Comparison of ENCODE assay signal across 20 cellular contexts in genomic region chr2:159941729-159942128, GRCh38. TPM values are rescaled to one million over a fixed set of nuclear protein-coding genes. Genes with fewer than 3 reads are reported as not detected.
"Had no signal": no experiment of that assay in that cellular context is flagged by ENCODE, and none has a peak within 500 bp of the region (broad histone marks: within the 10 kb centered on the region; RNA-seq: fewer than 3 reads in every experiment).

No MANE protein-coding gene starts in this region.

- H3K9me3 ChIP-seq: colonic mucosa, esophagus muscularis mucosa, pancreas, right lobe of liver, thoracic aorta, tibial nerve, upper lobe of left lung had no signal

- FAIRE-seq: frontal cortex, keratinocyte, pancreas, urothelium cell line had no signal

- H3K36me3 ChIP-seq: colonic mucosa, esophagus muscularis mucosa, pancreas, right lobe of liver, thoracic aorta, tibial nerve, upper lobe of left lung had no signal

- H3K27me3 ChIP-seq: colonic mucosa, esophagus muscularis mucosa, pancreas, right lobe of liver, tibial nerve, upper lobe of left lung had no signal

- H3K4me3 ChIP-seq: colonic mucosa, esophagus muscularis mucosa, lung, pancreas, right lobe of liver, thoracic aorta, tibial nerve, upper lobe of left lung had no signal

- H3K27ac ChIP-seq: colonic mucosa, esophagus muscularis mucosa, pancreas, right lobe of liver, thoracic aorta, tibial nerve, upper lobe of left lung had no signal

- H3K4me1 ChIP-seq: colonic mucosa, esophagus muscularis mucosa, pancreas, right lobe of liver had no signal

- ATAC-seq: natural killer cell; pancreas; right lobe of liver; stimulated activated naive B cell treated with anti-CD40 and anti-IgM and Interleukin-4, amounts not matched to agents 10 μg/mL and 1 μg/mL and 100 μg/mL, for 72 hours had no signal

- DNase-seq: colonic mucosa; effector CD8-positive, alpha-beta T cell; endodermal cell; hypothalamus; natural killer cell; occipital lobe; pancreas; right lobe of liver; stimulated activated CD4-positive, alpha-beta T cell treated with anti-CD3 and anti-CD28 coated beads, Interleukin-2, amount 100 ng/mL, for 24 hours; stimulated activated CD4-positive, alpha-beta T cell treated with anti-CD3 and anti-CD28 coated beads, Interleukin-4, amount 100 ng/mL, for 4 hours; stimulated activated naive B cell treated with anti-CD40 and anti-IgM and Interleukin-4, amounts not matched to agents 10 μg/mL and 1 μg/mL and 100 μg/mL, for 72 hours; upper lobe of left lung had no signal

RNA-seq across cellular contexts. Expression of gene LY75, which starts 37.2 kb away (rescaled TPM):
- polyA plus RNA-seq: neural cell had no signal
